ENCODE assay signal across 8 cellular contexts in genomic region chr15:85543741-85544155, GRCh38.
DNase-seq lines count a peak whose midpoint lies in the region; ATAC-seq and TF ChIP-seq lines count a peak whose summit lies in the region.

No MANE protein-coding gene starts in this region.

- H3K4me1 ChIP-seq in CD8-positive, alpha-beta T cell (ENCODE audit: insufficient read depth, low read length): peaks cover 40% of the 10 kb centered on the region
- H3K4me1 ChIP-seq in stomach smooth muscle (ENCODE audit: control insufficient read depth, insufficient read depth, low read length): peaks cover 11% of the 10 kb centered on the region

- CTCF ChIA-PET in CD8-positive, alpha-beta T cell (lab: Charles Lee): interaction anchor here (0.6 to 3.3 kb wide), 9 partner anchors 9 to 309 kb away, joined by 3 to 13 read pairs (median 3); no protein-coding TSS in a partner anchor

- peak overlapping the region in 1 of 2 donors; percentile 11 for H3K9ac ChIP-seq in stomach smooth muscle (ENCODE audit: low read length in 2 of 2)

- H3K4me3 Mint-ChIP-seq in CD8-positive, alpha-beta T cell: peak overlapping the region; percentile 67

- TF ChIP-seq POLR2A in GM18505 (IDR thresholded peaks at IDR 0.05; ENCODE audit: borderline replicate concordance, extremely low read depth, insufficient read depth, insufficient read length): no peak

- H3K4me1 Mint-ChIP-seq in CD8-positive, alpha-beta T cell (ENCODE audit: low read depth): peaks cover 75% of the 10 kb centered on the region

- no peak overlapping the region for H3K4me3 ChIP-seq in CD8-positive, alpha-beta T cell (ENCODE audit: low read depth, low read length)
- peak overlapping the region; percentile 5 to 52 for H3K4me3 ChIP-seq in stomach smooth muscle (ENCODE audit: low read length in 2 of 2)

- peak; percentile 84 for ATAC-seq in CD8-positive, alpha-beta T cell
- no peak for ATAC-seq in GM18505 (IDR thresholded peaks at IDR 0.05; ENCODE audit: unreplicated experiment)

- no peaks in the 10 kb centered on the region for H3K27me3 Mint-ChIP-seq in CD8-positive, alpha-beta T cell (ENCODE audit: low read depth)

- H3K27ac ChIP-seq in CD8-positive, alpha-beta T cell (ENCODE audit: low read depth, low read length): peak overlapping the region; percentile 11
- H3K27ac ChIP-seq in stomach smooth muscle (ENCODE audit: low read length): no peak overlapping the region

- no peaks in the 10 kb centered on the region for H3K9me3 ChIP-seq in CD8-positive, alpha-beta T cell (ENCODE audit: low read length)
- no peaks in the 10 kb centered on the region for H3K9me3 ChIP-seq in stomach smooth muscle (ENCODE audit: control insufficient read depth in 2 of 2, low read length in 2 of 2)

- H3K27ac Mint-ChIP-seq in CD8-positive, alpha-beta T cell: peak overlapping the region; percentile 78

- intact Hi-C loops in CD8-positive, alpha-beta T cell (cut with DNase I, micrococcal nuclease): loop anchor here (2.0 to 5.0 kb wide), 4 partner anchors 13 to 164 kb away; no protein-coding TSS in a partner anchor

- H3K9me3 Mint-ChIP-seq in CD8-positive, alpha-beta T cell: no peaks in the 10 kb centered on the region

- peak; percentile 34 for TF ChIP-seq CTCF in CD8-positive, alpha-beta T cell (IDR thresholded peaks at IDR 0.05)

- DNase-seq in CD8-positive, alpha-beta T cell: peak; percentile 10 to 78 (median 44)
- DNase-seq in NCI-H2171 treated with DMSO at 0.1 percent for 48 hours (lab: John Stamatoyannopoulos, UW): peak; percentile 70
- DNase-seq in activated naive CD4-positive, alpha-beta T cell treated with anti-CD3 and anti-CD28 coated beads, Interleukin-2, amount 50 U/mL, for 16 hours: peak; percentile 11
- DNase-seq in islet precursor cell: peak; percentile 57
- DNase-seq in NCI-H524 (lab: John Stamatoyannopoulos, UW): no peak
- DNase-seq in NCI-H1930 (lab: John Stamatoyannopoulos, UW): no peak

- H3K27me3 ChIP-seq in CD8-positive, alpha-beta T cell (ENCODE audit: insufficient read depth, low read length): no peaks in the 10 kb centered on the region
- no peaks in the 10 kb centered on the region for H3K27me3 ChIP-seq in stomach smooth muscle (ENCODE audit: control insufficient read depth in 1 of 2, insufficient read depth in 2 of 2, low read length in 2 of 2)

- H3K36me3 Mint-ChIP-seq in CD8-positive, alpha-beta T cell: peaks cover 36% of the 10 kb centered on the region

- POLR2A ChIA-PET in CD8-positive, alpha-beta T cell (lab: Charles Lee): interaction anchor here (0.9 to 1.5 kb wide), 3 partner anchors 33 to 38 kb away, joined by 4 read pairs; no protein-coding TSS in a partner anchor

- H3K36me3 ChIP-seq in CD8-positive, alpha-beta T cell (ENCODE audit: insufficient read depth, low read length): no peaks in the 10 kb centered on the region
- H3K36me3 ChIP-seq in stomach smooth muscle (ENCODE audit: control insufficient read depth in 2 of 2, insufficient read depth in 2 of 2, low read length in 2 of 2): no peaks in the 10 kb centered on the region

Comparison
In these comparisons a context has a peak if more than half of its experiments do, and no peak if none do; other contexts are left out.
1. DNase-seq: peak in CD8-positive, alpha-beta T cell (7 of 7), NCI-H2171 treated with DMSO at 0.1 percent for 48 hours (single experiment), activated naive CD4-positive, alpha-beta T cell treated with anti-CD3 and anti-CD28 coated beads, Interleukin-2, amount 50 U/mL, for 16 hours (single experiment) and islet precursor cell (single experiment); none in NCI-H524 (0 of 2) and NCI-H1930 (0 of 2).